In genomic region chr19:588093-588742, GRCh38 we compare ENCODE assay signal across 1 cellular context.
TF ChIP-seq lines count a peak whose summit lies in the region.

No MANE protein-coding gene starts in this region.

TF ChIP-seq in HEK293T, 16 proteins besides CTCF, POLR2A, EP300 and RAD21 (continued from another document):
- TF ChIP-seq PKNOX1 (IDR thresholded peaks at IDR 0.05) = no peak
- peak; percentile 11; the same call in 1 of the 2 replicates for TF ChIP-seq CTBP1 (IDR thresholded peaks at IDR 0.05; ENCODE audit: borderline replicate concordance)
